Comparison of ENCODE assay signal across 1 cellular context in genomic region chr2:43188561-43189386, GRCh38.
TF ChIP-seq lines count a peak whose summit lies in the region.

No MANE protein-coding gene starts in this region.

TF ChIP-seq in K562, 482 proteins besides CTCF, POLR2A, EP300 and RAD21 (continued from another document):
- TF ChIP-seq ZNF282 (CRISPR knock-in tag; IDR thresholded peaks at IDR 0.05) (0 out of 2 replicates have a peak, but pooled peaks have one; percentile 38), RFX7 (CRISPR knock-in tag; IDR thresholded peaks at IDR 0.05) (no peak), ESRRA (IDR thresholded peaks at IDR 0.05; ENCODE audit: borderline replicate concordance, low read depth) (0 out of 2 replicates have a peak, but pooled peaks have one; percentile 52), ZFP36 (IDR thresholded peaks at IDR 0.05; ENCODE audit: low read depth, low read length, partially characterized antibody) (peak; percentile 30)
